9 cellular contexts compared by ENCODE assay signal in genomic region chr9:113416149-113416726, GRCh38. TPM values are rescaled to one million over a fixed set of nuclear protein-coding genes. Genes with fewer than 3 reads are reported as not detected.
DNase-seq lines count a peak whose midpoint lies in the region; ATAC-seq and TF ChIP-seq lines count a peak whose summit lies in the region.
"Had no signal": no experiment of that assay in that cellular context is flagged by ENCODE, and none has a peak within 500 bp of the region (broad histone marks: within the 10 kb centered on the region; RNA-seq: fewer than 3 reads in every experiment).

No MANE protein-coding gene starts in this region.

- CTCF ChIA-PET in activated B cell treated with CpG ODN at 0.5 μM for 24 hours (lab: Charles Lee), result interaction anchor here (0.8 to 1.8 kb wide), 4 partner anchors 30 to 175 kb away, joined by 3 to 5 read pairs (median 4); partner anchors contain the start of genes CDC26 and PRPF4

- no peak for TF ChIP-seq CTCF in GM12865 (IDR thresholded peaks at IDR 0.05; ENCODE audit: insufficient read depth, low read depth, low read length, missing control alignments)
- TF ChIP-seq CTCF in activated B cell treated with CpG ODN at 0.5 μM for 24 hours (IDR thresholded peaks at IDR 0.05), result no peak

- H3K9me3 Mint-ChIP-seq in activated B cell treated with CpG ODN at 0.5 μM for 24 hours, result no peaks in the 10 kb centered on the region

- no peak overlapping the region for H3K4me3 Mint-ChIP-seq in activated B cell treated with CpG ODN at 0.5 μM for 24 hours

- peak; percentile 81 for DNase-seq in GM12865 (ENCODE audit: low read depth)
- DNase-seq in activated B cell treated with CpG ODN at 0.5 μM for 24 hours, result no peak
- no peak for DNase-seq in activated T-cell treated with anti-CD3 and anti-CD28 coated beads, Interleukin-2, amount 50 U/mL, for 1 hour
- no peak for DNase-seq in SHP77 treated with DMSO at 0.1 percent for 48 hours (lab: John Stamatoyannopoulos, UW)
- DNase-seq in NCI-H1417 (lab: John Stamatoyannopoulos, UW), result no peak
- DNase-seq in cortex of kidney (lab: John Stamatoyannopoulos, UW), result no peak
- DNase-seq: stimulated activated naive CD4-positive, alpha-beta T cell had no signal

- H3K27ac Mint-ChIP-seq in activated B cell treated with CpG ODN at 0.5 μM for 24 hours, result no peak overlapping the region

- POLR2A ChIA-PET in activated B cell treated with CpG ODN at 0.5 μM for 24 hours (lab: Charles Lee), result interaction anchor here (1.1 to 2.0 kb wide), 4 partner anchors 16 to 166 kb away, joined by 3 to 6 read pairs (median 5); partner anchors contain the start of genes ALAD and HDHD3

- ATAC-seq in GM19467 (IDR thresholded peaks at IDR 0.05; ENCODE audit: unreplicated experiment) (peak; percentile 92), HG03103 (IDR thresholded peaks at IDR 0.05; ENCODE audit: low read depth, unreplicated experiment) (peak; percentile 97), activated B cell treated with CpG ODN at 0.5 μM for 24 hours (ENCODE audit: low read depth) (peak; percentile 99)

- H3K36me3 Mint-ChIP-seq in activated B cell treated with CpG ODN at 0.5 μM for 24 hours (ENCODE audit: low read depth), result no peaks in the 10 kb centered on the region

- no peaks in the 10 kb centered on the region for H3K27me3 Mint-ChIP-seq in activated B cell treated with CpG ODN at 0.5 μM for 24 hours

- peaks cover 4% of the 10 kb centered on the region for H3K4me1 Mint-ChIP-seq in activated B cell treated with CpG ODN at 0.5 μM for 24 hours

- no peak overlapping the region for H3K4me3 ChIP-seq in GM12865 (ENCODE audit: low read depth, low read length)

- intact Hi-C loops in activated B cell treated with CpG ODN at 0.5 μM for 24 hours (cut with micrococcal nuclease), result loop anchor here (1.0 to 10.0 kb wide), 4 partner anchors 15 to 1521 kb away; partner anchors contain the start of genes ALAD and UGCG

RNA-seq across cellular contexts. Expression of gene C9orf43, which starts 5.7 kb away (rescaled TPM):
- total RNA-seq in activated B cell treated with CpG ODN at 0.5 μM for 24 hours, result 0.76 and 1.2 TPM in 2 replicates

RNA-seq across cellular contexts. Expression of gene POLE3, which starts 5.8 kb away (rescaled TPM):
- total RNA-seq in activated B cell treated with CpG ODN at 0.5 μM for 24 hours, result 48.0 and 55.5 TPM in 2 replicates

RNA-seq across cellular contexts. Expression of gene ALAD, which starts 15.2 kb away (rescaled TPM):
- 24.0 and 24.3 TPM in 2 replicates for total RNA-seq in activated B cell treated with CpG ODN at 0.5 μM for 24 hours

RNA-seq across cellular contexts. Expression of gene HDHD3, which starts 39.5 kb away (rescaled TPM):
- 23.4 and 23.9 TPM in 2 replicates for total RNA-seq in activated B cell treated with CpG ODN at 0.5 μM for 24 hours

RNA-seq across cellular contexts. Expression of gene RGS3, which starts 47.3 kb away (rescaled TPM):
- 14.6 and 15.0 TPM in 2 replicates for total RNA-seq in activated B cell treated with CpG ODN at 0.5 μM for 24 hours
